8 cellular contexts compared by ENCODE assay signal in genomic region chr7:130909881-130910672, GRCh38.
DNase-seq lines count a peak whose midpoint lies in the region; ATAC-seq lines count a peak whose summit lies in the region.

No MANE protein-coding gene starts in this region.

- peak overlapping the region; percentile 99 for H3K27ac Mint-ChIP-seq in activated naive CD8-positive, alpha-beta T cell treated with anti-CD3 and anti-CD28 coated beads, Interleukin-2, amount 50 U/mL, for 24 hours

- H3K27me3 Mint-ChIP-seq in activated naive CD8-positive, alpha-beta T cell treated with anti-CD3 and anti-CD28 coated beads, Interleukin-2, amount 50 U/mL, for 24 hours = no peaks in the 10 kb centered on the region

- peak overlapping the region; percentile 82 for H3K4me3 Mint-ChIP-seq in activated naive CD8-positive, alpha-beta T cell treated with anti-CD3 and anti-CD28 coated beads, Interleukin-2, amount 50 U/mL, for 24 hours

- no peaks in the 10 kb centered on the region for H3K9me3 Mint-ChIP-seq in activated naive CD8-positive, alpha-beta T cell treated with anti-CD3 and anti-CD28 coated beads, Interleukin-2, amount 50 U/mL, for 24 hours

- H3K4me1 Mint-ChIP-seq in activated naive CD8-positive, alpha-beta T cell treated with anti-CD3 and anti-CD28 coated beads, Interleukin-2, amount 50 U/mL, for 24 hours = peaks cover 90% of the 10 kb centered on the region

- ATAC-seq in activated naive CD8-positive, alpha-beta T cell treated with anti-CD3 and anti-CD28 coated beads, Interleukin-2, amount 50 U/mL, for 24 hours = no peak
- ATAC-seq in HG03520 (IDR thresholded peaks at IDR 0.05; ENCODE audit: unreplicated experiment) (no peak), HG02970 (IDR thresholded peaks at IDR 0.05; ENCODE audit: low FRiP score, unreplicated experiment) (no peak), GM18520 (IDR thresholded peaks at IDR 0.05; ENCODE audit: unreplicated experiment) (no peak), HG03565 (IDR thresholded peaks at IDR 0.05; ENCODE audit: unreplicated experiment) (no peak)

- H3K36me3 Mint-ChIP-seq in activated naive CD8-positive, alpha-beta T cell treated with anti-CD3 and anti-CD28 coated beads, Interleukin-2, amount 50 U/mL, for 24 hours (ENCODE audit: low read depth) = peaks cover 74% of the 10 kb centered on the region

- DNase-seq in A172 (ENCODE audit: low spot score) = peak; percentile 3
- peak; percentile 34 for DNase-seq in HCEC 1CT
- DNase-seq in activated naive CD8-positive, alpha-beta T cell treated with anti-CD3 and anti-CD28 coated beads, Interleukin-2, amount 50 U/mL, for 24 hours = no peak
- peak; percentile 59 for DNase-seq in kidney tubule cell (ENCODE audit: low spot score)
